ENCODE assay signal across 8 cellular contexts in the genomic region with DNA sequence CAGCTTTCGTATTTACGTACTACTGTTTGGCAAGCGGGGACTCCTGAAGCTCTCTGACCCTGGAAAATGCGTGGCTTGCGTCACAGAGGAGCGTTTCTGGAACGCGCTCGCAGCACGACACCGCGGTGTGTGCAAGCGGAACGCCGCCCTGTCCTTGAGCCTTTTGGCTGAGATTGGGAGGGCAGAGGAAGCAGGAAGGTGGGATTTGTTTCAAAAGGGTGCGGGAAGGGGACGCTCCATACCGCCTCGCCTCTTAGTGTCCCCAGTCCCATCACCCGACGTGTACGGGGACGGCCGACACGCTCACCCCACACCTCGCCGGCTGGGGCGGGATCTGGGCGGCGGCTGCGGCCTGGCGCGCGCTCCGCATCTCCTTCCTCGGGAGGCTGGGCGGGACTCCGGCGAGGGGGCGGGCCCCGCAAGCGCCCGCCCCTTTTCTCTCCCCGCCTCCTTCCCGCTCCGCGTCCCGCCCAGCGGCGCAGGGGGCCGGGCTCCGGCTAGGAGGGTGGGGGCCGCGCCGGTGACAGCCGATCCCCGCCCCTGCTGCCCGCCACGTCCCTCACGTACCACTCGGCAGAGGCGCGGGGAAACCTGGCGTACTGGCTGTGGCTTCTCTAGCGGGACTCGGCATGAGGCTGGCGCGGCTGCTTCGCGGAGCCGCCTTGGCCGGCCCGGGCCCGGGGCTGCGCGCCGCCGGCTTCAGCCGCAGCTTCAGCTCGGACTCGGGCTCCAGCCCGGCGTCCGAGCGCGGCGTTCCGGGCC. TPM values are rescaled to one million over a fixed set of nuclear protein-coding genes. Genes with fewer than 3 reads are reported as not detected.
DNase-seq lines count a peak whose midpoint lies in the region; ATAC-seq, FAIRE-seq and TF ChIP-seq lines count a peak whose summit lies in the region.

Gene PDK1, plus strand, starts transcription at position 569 of the 762 bp plus-strand sequence. Its CDS starts 61 bp downstream, at position 630.

- no peak for TF ChIP-seq CTCF in esophagus squamous epithelium (IDR thresholded peaks at IDR 0.05)

- H3K4me1 Mint-ChIP-seq in activated T-cell treated with anti-CD3 and anti-CD28 coated beads, Interleukin-2, amount 50 U/mL, for 72 hours (ENCODE audit: low read depth), result peaks cover 61% of the 10 kb centered on the region
- peaks cover 27 to 67% (median 46%) of the 10 kb centered on the region in 3 donors for H3K4me1 Mint-ChIP-seq in naive B cell
- peaks cover 41% of the 10 kb centered on the region for H3K4me1 Mint-ChIP-seq in stimulated activated memory B cell treated with anti-CD40 and anti-IgM and Interleukin-4, amounts not matched to agents 10 μg/mL and 1 μg/mL and 100 μg/mL, for 72 hours

- ATAC-seq in GM21737 (IDR thresholded peaks at IDR 0.05; ENCODE audit: unreplicated experiment) (peak; percentile 91), naive B cell (ENCODE audit: low read depth in 2 of 2) (peak; percentile 88 to 89)
- peak; percentile 93 to 95 for ATAC-seq in activated T-cell treated with anti-CD3 and anti-CD28 coated beads, Interleukin-2, amount 50 U/mL, for 72 hours (replicated peaks in 1 of 2)
- peak; percentile 98 for ATAC-seq in stimulated activated memory B cell treated with anti-CD40 and anti-IgM and Interleukin-4, amounts not matched to agents 10 μg/mL and 1 μg/mL and 100 μg/mL, for 72 hours

- peaks cover 4 to 36% (median 12%) of the 10 kb centered on the region in 3 donors for H3K4me1 ChIP-seq in esophagus squamous epithelium

- peak within 1 kb of the TSS; percentile 67 to 90 (median 76) for H3K4me3 ChIP-seq in esophagus squamous epithelium

- peaks cover 13% of the 10 kb centered on the region for H3K27me3 Mint-ChIP-seq in activated T-cell treated with anti-CD3 and anti-CD28 coated beads, Interleukin-2, amount 50 U/mL, for 72 hours (ENCODE audit: low read depth)
- H3K27me3 Mint-ChIP-seq in naive B cell, result no peaks in the 10 kb centered on the region
- H3K27me3 Mint-ChIP-seq in stimulated activated memory B cell treated with anti-CD40 and anti-IgM and Interleukin-4, amounts not matched to agents 10 μg/mL and 1 μg/mL and 100 μg/mL, for 72 hours, result no peaks in the 10 kb centered on the region

- H3K9me3 ChIP-seq in esophagus squamous epithelium, result no peaks in the 10 kb centered on the region

- peaks cover 0 to 22% (median 5%) of the 10 kb centered on the region in 3 donors for H3K36me3 ChIP-seq in esophagus squamous epithelium

- H3K9me3 Mint-ChIP-seq in activated T-cell treated with anti-CD3 and anti-CD28 coated beads, Interleukin-2, amount 50 U/mL, for 72 hours, result no peaks in the 10 kb centered on the region
- H3K9me3 Mint-ChIP-seq in naive B cell, result no peaks in the 10 kb centered on the region
- H3K9me3 Mint-ChIP-seq in stimulated activated memory B cell treated with anti-CD40 and anti-IgM and Interleukin-4, amounts not matched to agents 10 μg/mL and 1 μg/mL and 100 μg/mL, for 72 hours, result no peaks in the 10 kb centered on the region

- FAIRE-seq in RCC 7860 (lab: Jason Lieb, UNC), result no peak

- no peaks in the 10 kb centered on the region for H3K27me3 ChIP-seq in esophagus squamous epithelium

- DNase-seq in DMS79 (lab: John Stamatoyannopoulos, UW) (peak; percentile 77), KG1 (lab: John Stamatoyannopoulos, UW) (peak; percentile 94), RCC 7860 (ENCODE audit: low spot score) (peak; percentile 80), esophagus squamous epithelium (lab: John Stamatoyannopoulos, UW) (peak; percentile 68), naive B cell (peak; percentile 94)
- DNase-seq in activated T-cell treated with anti-CD3 and anti-CD28 coated beads, Interleukin-2, amount 50 U/mL, for 72 hours, result peak; percentile 93 to 95

- TF ChIP-seq POLR2A in esophagus squamous epithelium (IDR thresholded peaks at IDR 0.05), result peak in 3 of 4 donors; percentile 6 to 86 (median 81)

- H3K4me3 Mint-ChIP-seq in activated T-cell treated with anti-CD3 and anti-CD28 coated beads, Interleukin-2, amount 50 U/mL, for 72 hours, result peak within 1 kb of the TSS; percentile 96 to 98
- peak within 1 kb of the TSS; percentile 94 to 98 (median 96) for H3K4me3 Mint-ChIP-seq in naive B cell
- peak within 1 kb of the TSS; percentile 99 for H3K4me3 Mint-ChIP-seq in stimulated activated memory B cell treated with anti-CD40 and anti-IgM and Interleukin-4, amounts not matched to agents 10 μg/mL and 1 μg/mL and 100 μg/mL, for 72 hours

- 0% methylated on average over 8 to 23 of the region's 88 CpGs for WGBS in esophagus squamous epithelium, 2 donors

- peaks cover 2 to 4% of the 10 kb centered on the region in 2 donors for H3K36me3 Mint-ChIP-seq in activated T-cell treated with anti-CD3 and anti-CD28 coated beads, Interleukin-2, amount 50 U/mL, for 72 hours (ENCODE audit: insufficient read depth in 2 of 2)
- peaks cover 0 to 7% of the 10 kb centered on the region in 2 donors for H3K36me3 Mint-ChIP-seq in naive B cell
- peaks cover 6% of the 10 kb centered on the region for H3K36me3 Mint-ChIP-seq in stimulated activated memory B cell treated with anti-CD40 and anti-IgM and Interleukin-4, amounts not matched to agents 10 μg/mL and 1 μg/mL and 100 μg/mL, for 72 hours

- intact Hi-C loops in esophagus squamous epithelium (cut with DNase I), result no loop called here

- peak within 1 kb of the TSS; percentile 76 for H3K27ac Mint-ChIP-seq in activated T-cell treated with anti-CD3 and anti-CD28 coated beads, Interleukin-2, amount 50 U/mL, for 72 hours
- peak within 1 kb of the TSS; percentile 91 to 99 (median 97) for H3K27ac Mint-ChIP-seq in naive B cell
- peak within 1 kb of the TSS; percentile 95 for H3K27ac Mint-ChIP-seq in stimulated activated memory B cell treated with anti-CD40 and anti-IgM and Interleukin-4, amounts not matched to agents 10 μg/mL and 1 μg/mL and 100 μg/mL, for 72 hours

- H3K27ac ChIP-seq in esophagus squamous epithelium, result peak within 1 kb of the TSS; percentile 84 to 97 (median 94)

RNA-seq across cellular contexts. Expression of gene PDK1, which starts in this region (rescaled TPM):
- total RNA-seq in activated T-cell treated with anti-CD3 and anti-CD28 coated beads, Interleukin-2, amount 50 U/mL, for 72 hours, result 10 to 100 TPM; 22.5 to 33.6 TPM
- total RNA-seq in esophagus squamous epithelium, result 10 to 100 TPM; 10.3 to 21.4 (median 16.7) TPM
- 10 to 100 TPM; 24.2 to 41.4 (median 32.4) TPM for polyA plus RNA-seq in naive B cell (ENCODE audit: low read depth in 6 of 6)

Comparison
In these comparisons a context has a peak if more than half of its experiments do, and no peak if none do; other contexts are left out.
1. Peak in every context shown above with its lines: DNase-seq, ATAC-seq, H3K4me3 ChIP-seq and H3K27ac ChIP-seq.